8 cellular contexts compared by ENCODE assay signal in genomic region chr2:75560768-75561565, GRCh38. TPM values are rescaled to one million over a fixed set of nuclear protein-coding genes. Genes with fewer than 3 reads are reported as not detected.
DNase-seq lines count a peak whose midpoint lies in the region; ATAC-seq, FAIRE-seq and TF ChIP-seq lines count a peak whose summit lies in the region.

Gene EVA1A (minus strand): TSS chr2:75560939. CDS start chr2:75518140, 42,799 bp downstream.

- no peaks in the 10 kb centered on the region for H3K27me3 Mint-ChIP-seq in astrocyte (ENCODE audit: low read depth, unreplicated experiment)

- H3K9me3 ChIP-seq in astrocyte (ENCODE audit: insufficient read depth, low read depth, low read length) = no peaks in the 10 kb centered on the region
- no peaks in the 10 kb centered on the region for H3K9me3 ChIP-seq in skeletal muscle satellite cell (replicated peaks; ENCODE audit: low read length)

- H3K79me2 ChIP-seq in astrocyte (ENCODE audit: insufficient read depth, low read length) = peaks cover 47% of the 10 kb centered on the region

- H3K4me1 ChIP-seq in astrocyte (ENCODE audit: insufficient read depth, low read length) (peaks cover 49% of the 10 kb centered on the region), skeletal muscle satellite cell (ENCODE audit: control insufficient read depth, insufficient read depth, low read length) (peaks cover 46% of the 10 kb centered on the region)

- TF ChIP-seq CTCF in GM12865 (IDR thresholded peaks at IDR 0.05; ENCODE audit: insufficient read depth, low read depth, low read length, missing control alignments) (no peak), astrocyte (IDR thresholded peaks at IDR 0.05; ENCODE audit: insufficient read depth, low read depth, low read length) (no peak)

- H3K4me2 ChIP-seq in astrocyte (ENCODE audit: low read length) (peak within 1 kb of the TSS; percentile 97), skeletal muscle satellite cell (ENCODE audit: low read length) (peak within 1 kb of the TSS; percentile 96)

- peaks cover 34% of the 10 kb centered on the region for H4K20me1 ChIP-seq in astrocyte (ENCODE audit: insufficient read depth, low read length)

- H3K9ac ChIP-seq in astrocyte (ENCODE audit: low read length) (peak within 1 kb of the TSS; percentile 96), skeletal muscle satellite cell (ENCODE audit: low read depth, low read length) (peak within 1 kb of the TSS; percentile 86)

- peaks cover 7% of the 10 kb centered on the region for H3K36me3 Mint-ChIP-seq in astrocyte (ENCODE audit: low read depth, unreplicated experiment)

- no peak for FAIRE-seq in astrocyte (lab: Jason Lieb, UNC)

- H3K4me3 Mint-ChIP-seq in astrocyte (ENCODE audit: unreplicated experiment) = peak within 1 kb of the TSS; percentile 98

- peak; percentile 21 for DNase-seq in 8988T
- peak; percentile 41 for DNase-seq in GM12865 (ENCODE audit: low read depth)
- DNase-seq in NCI-H146 treated with DMSO at 0.1 percent for 48 hours (lab: John Stamatoyannopoulos, UW; ENCODE audit: unreplicated experiment) = peak; percentile 68
- peak; percentile 84 for DNase-seq in astrocyte (ENCODE audit: low read depth)
- peak; percentile 11 for DNase-seq in iPS DF 4.7 (ENCODE audit: extremely low read depth, low spot score)
- no peak for DNase-seq in stimulated activated naive CD4-positive, alpha-beta T cell treated with Interleukin-2 at 50 U/mL for 16 hours (lab: John Stamatoyannopoulos, UW)

- H2AFZ ChIP-seq in astrocyte (ENCODE audit: low read depth, low read length) = peak within 1 kb of the TSS; percentile 37

- peak within 1 kb of the TSS; percentile 97 for H3K27ac Mint-ChIP-seq in astrocyte (ENCODE audit: unreplicated experiment)

- peaks cover 37% of the 10 kb centered on the region for H3K4me1 Mint-ChIP-seq in astrocyte (ENCODE audit: low read depth, unreplicated experiment)

- no peaks in the 10 kb centered on the region for H3K27me3 ChIP-seq in astrocyte (ENCODE audit: insufficient read depth, low read length)
- no peaks in the 10 kb centered on the region for H3K27me3 ChIP-seq in skeletal muscle satellite cell (ENCODE audit: control insufficient read depth, insufficient read depth, low read length)

- peak within 1 kb of the TSS; percentile 93 for H3K27ac ChIP-seq in astrocyte (ENCODE audit: low read depth, low read length)

- no peak for ATAC-seq in GM21717 (IDR thresholded peaks at IDR 0.05; ENCODE audit: unreplicated experiment)

- peak within 1 kb of the TSS; percentile 57 for H3K4me3 ChIP-seq in GM12865 (ENCODE audit: low read depth, low read length)
- H3K4me3 ChIP-seq in astrocyte (ENCODE audit: insufficient read depth, low read depth, low read length) = peak within 1 kb of the TSS; percentile 89
- H3K4me3 ChIP-seq in skeletal muscle satellite cell (ENCODE audit: low read length) = peak within 1 kb of the TSS; percentile 94

- H3K36me3 ChIP-seq in astrocyte (ENCODE audit: insufficient read depth, low read length) (peaks cover 8% of the 10 kb centered on the region), skeletal muscle satellite cell (ENCODE audit: insufficient read depth, low read length) (peaks cover 8% of the 10 kb centered on the region)

- no peaks in the 10 kb centered on the region for H3K9me3 Mint-ChIP-seq in astrocyte (ENCODE audit: unreplicated experiment)

RNA-seq across cellular contexts. Expression of gene EVA1A, which starts in this region (rescaled TPM):
- total RNA-seq in astrocyte = 19.0 and 28.6 TPM in 2 replicates
- total RNA-seq in skeletal muscle satellite cell (2012; rRNA removed) = 14.7 and 35.2 TPM in 2 replicates
